In genomic region chr10:23015021-23015707, GRCh38 we compare ENCODE assay signal across 1 cellular context.
TF ChIP-seq lines count a peak whose summit lies in the region.

No MANE protein-coding gene starts in this region.

TF ChIP-seq in GM12878, 131 proteins besides CTCF, POLR2A, EP300 and RAD21 (continued from another document):
- TF ChIP-seq IKZF1 (conservative IDR thresholded peaks at IDR 0.05) (no peak), SP1 (IDR thresholded peaks at IDR 0.05; ENCODE audit: low read depth, low read length) (no peak)
